ENCODE assay signal across 9 cellular contexts in genomic region chr3:45986303-45986982, GRCh38. TPM values are rescaled to one million over a fixed set of nuclear protein-coding genes. Genes with fewer than 3 reads are reported as not detected.
DNase-seq lines count a peak whose midpoint lies in the region; ATAC-seq and TF ChIP-seq lines count a peak whose summit lies in the region.
"Had no signal": no experiment of that assay in that cellular context is flagged by ENCODE, and none has a peak within 500 bp of the region (broad histone marks: within the 10 kb centered on the region; RNA-seq: fewer than 3 reads in every experiment).

No MANE protein-coding gene starts in this region.

- H3K9me3 ChIP-seq in SJSA1 (replicated peaks), result no peaks in the 10 kb centered on the region

- ATAC-seq in GM21447 (IDR thresholded peaks at IDR 0.05; ENCODE audit: unreplicated experiment) (no peak), GM18520 (IDR thresholded peaks at IDR 0.05; ENCODE audit: unreplicated experiment) (no peak), GM18870 (IDR thresholded peaks at IDR 0.05; ENCODE audit: unreplicated experiment) (no peak), HG02642 (IDR thresholded peaks at IDR 0.05; ENCODE audit: poor library complexity, unreplicated experiment) (no peak)

- no peaks in the 10 kb centered on the region for H3K27me3 ChIP-seq in SJSA1 (replicated peaks)

- TF ChIP-seq CTCF in fibroblast of mammary gland (conservative IDR thresholded peaks at IDR 0.05; ENCODE audit: control insufficient read depth, insufficient read depth, low read depth, low read length), result no peak

- no peak overlapping the region for H3K4me3 ChIP-seq in SJSA1
- H3K4me3 ChIP-seq in fibroblast of mammary gland (ENCODE audit: control insufficient read depth, low read depth, low read length), result no peak overlapping the region

- peaks cover 15% of the 10 kb centered on the region for H3K36me3 ChIP-seq in SJSA1

- H3K27ac ChIP-seq in SJSA1, result peak overlapping the region; percentile 77

- DNase-seq in EL, result peak; percentile 81
- DNase-seq in SJSA1 (ENCODE audit: low read depth in 1 of 2, low spot score in 2 of 2), result peak; percentile 69 to 73
- peak; percentile 60 for DNase-seq in fibroblast of mammary gland (ENCODE audit: low read depth)
- peak; percentile 87 for DNase-seq in renal cortical epithelial cell (ENCODE audit: low read depth)
- DNase-seq: foreskin melanocyte had no signal

- H3K4me1 ChIP-seq in SJSA1 (replicated peaks), result peaks cover 44% of the 10 kb centered on the region

RNA-seq across cellular contexts. Expression of gene FYCO1, which starts 9.2 kb away (rescaled TPM):
- 5.4 and 7.6 TPM in 2 replicates for total RNA-seq in SJSA1 (2014; rRNA removed; shearing (Covaris generic))
- 11.1 and 46.2 TPM in 2 replicates for total RNA-seq in renal cortical epithelial cell

RNA-seq across cellular contexts. Expression of gene XCR1, which starts 40.8 kb away (rescaled TPM):
- total RNA-seq in SJSA1 (2014; rRNA removed; shearing (Covaris generic)), result not detected in 2 replicates
- not detected in 2 replicates for total RNA-seq in renal cortical epithelial cell

RNA-seq across cellular contexts. Expression of gene CXCR6, which starts 43.2 kb away (rescaled TPM):
- total RNA-seq in SJSA1 (2014; rRNA removed; shearing (Covaris generic)), result not detected in 2 replicates
- not detected in 2 replicates for total RNA-seq in renal cortical epithelial cell
